Comparison of ENCODE assay signal across 25 cellular contexts in genomic region chr5:123699571-123699970, GRCh38.
DNase-seq lines count a peak whose midpoint lies in the region; ATAC-seq and TF ChIP-seq lines count a peak whose summit lies in the region.
"Had no signal": no experiment of that assay in that cellular context is flagged by ENCODE, and none has a peak within 500 bp of the region (broad histone marks: within the 10 kb centered on the region; RNA-seq: fewer than 3 reads in every experiment).

No MANE protein-coding gene starts in this region.

- H3K27me3 ChIP-seq in SJSA1 (replicated peaks) (no peaks in the 10 kb centered on the region), fibroblast of lung (ENCODE audit: control insufficient read depth, insufficient read depth, low read length) (no peaks in the 10 kb centered on the region), upper lobe of left lung (no peaks in the 10 kb centered on the region)
- H3K27me3 ChIP-seq: dorsolateral prefrontal cortex, neutrophil had no signal

- ATAC-seq in upper lobe of left lung (ENCODE audit: low FRiP score in 2 of 2) (no peak), GM19328 (IDR thresholded peaks at IDR 0.05; ENCODE audit: unreplicated experiment) (no peak), HG03439 (IDR thresholded peaks at IDR 0.05; ENCODE audit: unreplicated experiment) (no peak)
- ATAC-seq: activated CD4-positive, alpha-beta T cell treated with anti-CD3 and anti-CD28 coated beads for 36 hours; CD8-positive, alpha-beta T cell; left ventricle myocardium superior had no signal

- TF ChIP-seq POLR2A in upper lobe of left lung (IDR thresholded peaks at IDR 0.05), result no peak

- peak overlapping the region; percentile 89 for H3K27ac Mint-ChIP-seq in osteocyte (ENCODE audit: unreplicated experiment)
- H3K27ac Mint-ChIP-seq: activated CD4-positive, alpha-beta T cell treated with anti-CD3 and anti-CD28 coated beads for 36 hours; activated naive CD4-positive, alpha-beta T cell treated with anti-CD3 and anti-CD28 coated beads for 36 hours; CD8-positive, alpha-beta T cell; T-helper 1 cell treated with Interleukin-12 subunit alpha and Interleukin-12 subunit beta and Interleukin-4 antibody, amounts not matched to agents 30 μg/mL and 1 μg/mL, for 36 hours had no signal

- peaks cover 3% of the 10 kb centered on the region; the same call in 1 of the 2 replicates for H3K9me3 ChIP-seq in SJSA1 (replicated peaks)
- H3K9me3 ChIP-seq in fibroblast of lung (ENCODE audit: control insufficient read depth, insufficient read depth, low read depth, low read length), result no peaks in the 10 kb centered on the region
- no peaks in the 10 kb centered on the region for H3K9me3 ChIP-seq in upper lobe of left lung
- H3K9me3 ChIP-seq: neutrophil had no signal

- TF ChIP-seq EP300 in upper lobe of left lung (IDR thresholded peaks at IDR 0.05), result no peak

- H3K36me3 Mint-ChIP-seq in osteocyte (ENCODE audit: unreplicated experiment), result no peaks in the 10 kb centered on the region
- H3K36me3 Mint-ChIP-seq: CD8-positive, alpha-beta T cell had no signal

- H3K4me3 ChIP-seq in SJSA1 (no peak overlapping the region), fibroblast of lung (replicated peaks in 1 of 4; ENCODE audit: control extremely low read depth in 1 of 4, insufficient read depth in 1 of 4, low read depth in 3 of 4, low read length in 4 of 4) (no peak overlapping the region), upper lobe of left lung (no peak overlapping the region)
- H3K4me3 ChIP-seq: dorsolateral prefrontal cortex had no signal

- no peak for DNase-seq in SJSA1 (ENCODE audit: low read depth in 1 of 2, low spot score in 2 of 2)
- DNase-seq in fibroblast of lung (ENCODE audit: low read depth in 2 of 2), result no peak
- DNase-seq in osteocyte (ENCODE audit: extremely low spot score, unreplicated experiment), result no peak
- no peak for DNase-seq in upper lobe of left lung
- DNase-seq in cerebellum (ENCODE audit: low spot score), result no peak
- DNase-seq: activated CD4-positive, alpha-beta T cell treated with anti-CD3 and anti-CD28 coated beads for 36 hours; activated naive CD4-positive, alpha-beta T cell treated with anti-CD3 and anti-CD28 coated beads for 36 hours; activated T-cell treated with anti-CD3 and anti-CD28 coated beads, Interleukin-2, amount 50 U/mL, for 48 hours; anterior cingulate cortex; CD8-positive, alpha-beta T cell; central memory CD4-positive, alpha-beta T cell; DMS79 treated with DMSO at 0.1 percent for 48 hours; dorsolateral prefrontal cortex; foreskin melanocyte; hippocampal formation; left ventricle myocardium superior; NCI-H1048; NCI-H187 treated with DMSO at 0.1 percent for 48 hours; NCI-H226; OCI-M1; stimulated activated CD4-positive, alpha-beta T cell treated with anti-CD3 and anti-CD28 coated beads, Interleukin-15, amount 100 ng/mL, for 24 hours had no signal

- peaks cover 27% of the 10 kb centered on the region for H3K4me1 ChIP-seq in SJSA1 (replicated peaks)
- peaks cover 10% of the 10 kb centered on the region for H3K4me1 ChIP-seq in fibroblast of lung (ENCODE audit: control insufficient read depth, extremely low read depth, insufficient read depth, low read length)
- H3K4me1 ChIP-seq in upper lobe of left lung, result peaks cover 0 to 4% (median 0%) of the 10 kb centered on the region in 4 donors

- H3K27ac ChIP-seq in SJSA1 (peak overlapping the region; percentile 96), fibroblast of lung (ENCODE audit: insufficient read depth, low read length) (peak overlapping the region; percentile 71), upper lobe of left lung (peak overlapping the region in 3 of 4 donors; percentile 16 to 70 (median 35))
- H3K27ac ChIP-seq: dorsolateral prefrontal cortex, neutrophil had no signal

- no peak overlapping the region for H3K4me3 Mint-ChIP-seq in osteocyte (ENCODE audit: unreplicated experiment)
- H3K4me3 Mint-ChIP-seq: activated CD4-positive, alpha-beta T cell treated with anti-CD3 and anti-CD28 coated beads for 36 hours; activated naive CD4-positive, alpha-beta T cell treated with anti-CD3 and anti-CD28 coated beads for 36 hours; CD8-positive, alpha-beta T cell; T-helper 1 cell treated with Interleukin-12 subunit alpha and Interleukin-12 subunit beta and Interleukin-4 antibody, amounts not matched to agents 30 μg/mL and 1 μg/mL, for 36 hours had no signal

- 0 out of 2 replicates have a peak, but pooled peaks cover 5% of the 10 kb centered on the region for H3K36me3 ChIP-seq in SJSA1
- H3K36me3 ChIP-seq in fibroblast of lung (ENCODE audit: control insufficient read depth, insufficient read depth, low read length), result no peaks in the 10 kb centered on the region
- no peaks in the 10 kb centered on the region for H3K36me3 ChIP-seq in upper lobe of left lung
- H3K36me3 ChIP-seq: neutrophil had no signal

- no peak overlapping the region for H3K9ac ChIP-seq in fibroblast of lung (ENCODE audit: insufficient read depth, low read length)

- no peaks in the 10 kb centered on the region for H4K20me1 ChIP-seq in fibroblast of lung (ENCODE audit: control insufficient read depth, extremely low read depth, insufficient read depth, low read length)

- no peak for TF ChIP-seq CTCF in fibroblast of lung (conservative IDR thresholded peaks at IDR 0.05 in 1 of 2, IDR thresholded peaks at IDR 0.05 in 1 of 2; ENCODE audit: low read depth in 1 of 2, low read length in 2 of 2)
- TF ChIP-seq CTCF in osteocyte (IDR thresholded peaks at IDR 0.05), result no peak
- TF ChIP-seq CTCF in upper lobe of left lung (IDR thresholded peaks at IDR 0.05), result no peak

- WGBS in upper lobe of left lung, 2 donors, result 82 to 83% methylated on average over 2 of the region's 2 CpGs

- no peaks in the 10 kb centered on the region for H3K79me2 ChIP-seq in fibroblast of lung (ENCODE audit: control insufficient read depth, insufficient read depth, low read length)

- H2AFZ ChIP-seq in fibroblast of lung (ENCODE audit: low read length), result no peak overlapping the region

- peaks cover 41% of the 10 kb centered on the region for H3K4me1 Mint-ChIP-seq in osteocyte (ENCODE audit: unreplicated experiment)
- H3K4me1 Mint-ChIP-seq: activated CD4-positive, alpha-beta T cell treated with anti-CD3 and anti-CD28 coated beads for 36 hours had no signal

- H3K9me3 Mint-ChIP-seq in osteocyte (ENCODE audit: unreplicated experiment), result no peaks in the 10 kb centered on the region
- H3K9me3 Mint-ChIP-seq: CD8-positive, alpha-beta T cell had no signal

- H3K27me3 Mint-ChIP-seq in osteocyte (ENCODE audit: unreplicated experiment), result no peaks in the 10 kb centered on the region
- H3K27me3 Mint-ChIP-seq: activated CD4-positive, alpha-beta T cell treated with anti-CD3 and anti-CD28 coated beads for 36 hours had no signal

- no peak overlapping the region for H3K4me2 ChIP-seq in fibroblast of lung (ENCODE audit: extremely low read depth, insufficient read depth, low read length)

Comparison
In these comparisons a context has a peak if more than half of its experiments do, and no peak if none do; other contexts are left out.
1. H3K27ac ChIP-seq: peak in every context shown above with its lines; median percentile 96 in SJSA1; 71 in fibroblast of lung; 35 in upper lobe of left lung.